Comparison of ENCODE assay signal across 1 cellular context in genomic region chr12:108686753-108687152, GRCh38.
TF ChIP-seq lines count a peak whose summit lies in the region.

No MANE protein-coding gene starts in this region.

TF ChIP-seq in H1, 55 proteins besides CTCF, POLR2A, EP300 and RAD21:
- TF ChIP-seq SRF (IDR thresholded peaks at IDR 0.05; ENCODE audit: low read depth, low read length): no peak
- no peak for TF ChIP-seq CHD2 (IDR thresholded peaks at IDR 0.05; ENCODE audit: low read length)
- TF ChIP-seq EZH2 (IDR thresholded peaks at IDR 0.05; ENCODE audit: low read depth, low read length, severe bottlenecking): no peak
- TF ChIP-seq SIX5 (IDR thresholded peaks at IDR 0.05; ENCODE audit: low read depth, low read length): no peak
- no peak for TF ChIP-seq SP4 (IDR thresholded peaks at IDR 0.05; ENCODE audit: low read length)
- TF ChIP-seq SP2 (IDR thresholded peaks at IDR 0.05; ENCODE audit: low read length): no peak
- no peak for TF ChIP-seq EGR1 (IDR thresholded peaks at IDR 0.05; ENCODE audit: borderline replicate concordance, low read depth, low read length)
- TF ChIP-seq GABPA (IDR thresholded peaks at IDR 0.05; ENCODE audit: borderline replicate concordance, insufficient read depth, low read length): no peak
- TF ChIP-seq TCF12 (IDR thresholded peaks at IDR 0.05; ENCODE audit: low read depth, low read length): no peak
- TF ChIP-seq, protein P1, sequence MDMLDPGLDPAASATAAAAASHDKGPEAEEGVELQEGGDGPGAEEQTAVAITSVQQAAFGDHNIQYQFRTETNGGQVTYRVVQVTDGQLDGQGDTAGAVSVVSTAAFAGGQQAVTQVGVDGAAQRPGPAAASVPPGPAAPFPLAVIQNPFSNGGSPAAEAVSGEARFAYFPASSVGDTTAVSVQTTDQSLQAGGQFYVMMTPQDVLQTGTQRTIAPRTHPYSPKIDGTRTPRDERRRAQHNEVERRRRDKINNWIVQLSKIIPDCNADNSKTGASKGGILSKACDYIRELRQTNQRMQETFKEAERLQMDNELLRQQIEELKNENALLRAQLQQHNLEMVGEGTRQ (IDR thresholded peaks at IDR 0.05; ENCODE audit: low read length): no peak
- no peak for TF ChIP-seq CBX8 (IDR thresholded peaks at IDR 0.05; ENCODE audit: borderline replicate concordance, low read depth, low read length)
- TF ChIP-seq, protein P2, sequence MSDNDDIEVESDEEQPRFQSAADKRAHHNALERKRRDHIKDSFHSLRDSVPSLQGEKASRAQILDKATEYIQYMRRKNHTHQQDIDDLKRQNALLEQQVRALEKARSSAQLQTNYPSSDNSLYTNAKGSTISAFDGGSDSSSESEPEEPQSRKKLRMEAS (IDR thresholded peaks at IDR 0.05): no peak
- no peak for TF ChIP-seq POLR2AphosphoS5 (IDR thresholded peaks at IDR 0.05; ENCODE audit: low read depth, low read length)
- TF ChIP-seq BACH1 (IDR thresholded peaks at IDR 0.05; ENCODE audit: low read length): no peak
- no peak for TF ChIP-seq BCL11A (IDR thresholded peaks at IDR 0.05; ENCODE audit: low read depth in 2 of 2, low read length in 2 of 2)
- no peak for TF ChIP-seq CEBPB (IDR thresholded peaks at IDR 0.05; ENCODE audit: low read depth, low read length)
